In the genomic region with DNA sequence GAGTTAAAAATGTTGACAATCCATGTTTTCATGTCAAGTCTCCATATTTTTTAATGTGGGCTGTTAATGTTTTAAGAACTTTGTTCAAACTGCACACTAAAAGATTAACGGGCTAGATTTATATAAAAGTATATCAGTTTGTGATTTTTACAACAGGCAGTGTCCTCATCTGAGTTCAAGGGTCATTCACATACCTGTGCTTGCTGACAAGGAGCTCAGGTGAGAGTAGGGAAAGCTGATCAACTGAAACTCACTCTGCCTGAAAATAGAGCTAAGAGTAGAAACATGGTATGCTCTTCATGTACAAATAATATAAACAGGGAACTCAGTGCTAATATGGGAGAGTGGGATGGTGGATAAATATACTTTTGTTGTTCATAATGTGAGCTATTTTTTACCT, we compare ENCODE assay signal across 1 cellular context.
TF ChIP-seq lines count a peak whose summit lies in the region.

No MANE protein-coding gene starts in this region.

TF ChIP-seq in H1, 55 proteins besides CTCF, POLR2A, EP300 and RAD21:
- TF ChIP-seq TCF12 (IDR thresholded peaks at IDR 0.05; ENCODE audit: low read depth, low read length), result no peak
- TF ChIP-seq TAF1 (IDR thresholded peaks at IDR 0.05; ENCODE audit: low read depth, low read length), result no peak
- TF ChIP-seq EGR1 (IDR thresholded peaks at IDR 0.05; ENCODE audit: borderline replicate concordance, low read depth, low read length), result no peak
- no peak for TF ChIP-seq JUN (IDR thresholded peaks at IDR 0.05; ENCODE audit: low read depth, low read length)
- TF ChIP-seq RXRA (IDR thresholded peaks at IDR 0.05; ENCODE audit: insufficient read depth, low read depth, low read length), result no peak
- TF ChIP-seq JUND (IDR thresholded peaks at IDR 0.05; ENCODE audit: low read length), result no peak
- no peak for TF ChIP-seq CREB1 (IDR thresholded peaks at IDR 0.05)
- no peak for TF ChIP-seq TBP (IDR thresholded peaks at IDR 0.05; ENCODE audit: low read depth, low read length)
- TF ChIP-seq ASH2L (IDR thresholded peaks at IDR 0.05; ENCODE audit: low read length), result no peak
- no peak for TF ChIP-seq PHF8 (conservative IDR thresholded peaks at IDR 0.05; ENCODE audit: low read depth, low read length)
- TF ChIP-seq RBBP5 (IDR thresholded peaks at IDR 0.05; ENCODE audit: borderline replicate concordance, low read depth, low read length), result no peak
- no peak for TF ChIP-seq ZNF274 (IDR thresholded peaks at IDR 0.05; ENCODE audit: borderline replicate concordance, extremely low read depth, low read length)
- TF ChIP-seq BACH1 (IDR thresholded peaks at IDR 0.05; ENCODE audit: low read length), result no peak
- no peak for TF ChIP-seq KDM5A (IDR thresholded peaks at IDR 0.05; ENCODE audit: low read length)
